8 cellular contexts compared by ENCODE assay signal in the genomic region with DNA sequence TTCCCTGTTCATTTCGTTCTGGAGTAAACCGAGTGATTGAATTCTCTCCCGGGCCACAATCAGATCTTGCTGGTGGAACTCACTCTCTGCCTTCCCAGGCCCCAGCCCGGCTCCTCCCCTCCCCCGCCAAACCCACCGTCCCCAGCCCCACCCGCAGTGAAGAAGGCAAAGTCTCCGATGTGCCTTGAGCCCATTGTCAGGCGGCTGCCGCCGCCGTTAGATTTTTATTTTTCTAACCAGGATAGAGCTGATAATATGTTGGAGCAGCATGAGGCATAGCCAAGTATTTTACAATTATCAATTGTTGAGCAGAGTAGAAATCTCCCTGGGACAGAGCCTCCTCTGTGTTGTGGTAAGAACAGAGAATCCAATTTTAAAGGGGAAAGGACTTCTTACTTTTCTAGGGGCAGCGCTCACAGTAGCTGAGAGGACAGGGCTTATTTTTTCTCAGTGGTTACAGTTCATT. TPM values are rescaled to one million over a fixed set of nuclear protein-coding genes. Genes with fewer than 3 reads are reported as not detected.
DNase-seq lines count a peak whose midpoint lies in the region; ATAC-seq and TF ChIP-seq lines count a peak whose summit lies in the region.

No MANE protein-coding gene starts in this region.

- H3K27me3 Mint-ChIP-seq in CD4-positive, alpha-beta T cell = peaks cover 4% of the 10 kb centered on the region
- H3K27me3 Mint-ChIP-seq in activated naive CD4-positive, alpha-beta T cell treated with anti-CD3 and anti-CD28 coated beads, Interleukin-2, amount 50 U/mL, for 24 hours = no peaks in the 10 kb centered on the region

- TF ChIP-seq CTCF in CD4-positive, alpha-beta T cell (IDR thresholded peaks at IDR 0.05) = no peak
- TF ChIP-seq CTCF in gastrocnemius medialis (IDR thresholded peaks at IDR 0.05 in 4 of 5, conservative IDR thresholded peaks at IDR 0.05 in 1 of 5) (no peak), lower leg skin (IDR thresholded peaks at IDR 0.05) (no peak)

- CTCF ChIA-PET in CD4-positive, alpha-beta T cell (lab: Charles Lee) = interaction anchor here (2.1 kb wide), 1 partner anchor 12 kb away, joined by 6 read pairs; no protein-coding TSS in a partner anchor

- peak overlapping the region; percentile 42 to 64 (median 50) for H3K4me3 ChIP-seq in gastrocnemius medialis
- H3K4me3 ChIP-seq in lower leg skin (ENCODE audit: low read depth, poor library complexity, severe bottlenecking) = no peak overlapping the region

- no peak for TF ChIP-seq POLR2A in gastrocnemius medialis (IDR thresholded peaks at IDR 0.05)
- no peak for TF ChIP-seq POLR2A in lower leg skin (IDR thresholded peaks at IDR 0.05)

- H3K27me3 ChIP-seq in CD4-positive, alpha-beta T cell (ENCODE audit: control insufficient read depth, insufficient read depth, low read length) = no peaks in the 10 kb centered on the region
- peaks cover 37 to 44% (median 44%) of the 10 kb centered on the region in 3 donors for H3K27me3 ChIP-seq in gastrocnemius medialis

- no peak overlapping the region for H3K27ac ChIP-seq in CD4-positive, alpha-beta T cell (ENCODE audit: low read depth, low read length)
- no peak overlapping the region for H3K27ac ChIP-seq in gastrocnemius medialis

- no peak for DNase-seq in CD4-positive, alpha-beta T cell
- DNase-seq in HuH-7 (ENCODE audit: low spot score) (peak; percentile 56), hippocampal formation (lab: John Stamatoyannopoulos, UW) (peak; percentile 58 to 76), gastrocnemius medialis (no peak), lower leg skin (ENCODE audit: low spot score in 2 of 2) (no peak)

- intact Hi-C loops in CD4-positive, alpha-beta T cell (cut with DNase I, micrococcal nuclease) = loop anchor here in 1 of 2 experiments (5.0 kb wide), 1 partner anchor 36 kb away; no protein-coding TSS in a partner anchor
- intact Hi-C loops in gastrocnemius medialis (cut with DNase I; ENCODE audit: low total_unique reads) = no loop called here
- intact Hi-C loops in lower leg skin (cut with DNase I; ENCODE audit: low total_unique reads) = no loop called here

- peaks cover 22% of the 10 kb centered on the region for H3K4me1 Mint-ChIP-seq in CD4-positive, alpha-beta T cell (ENCODE audit: low read depth)
- H3K4me1 Mint-ChIP-seq in activated naive CD4-positive, alpha-beta T cell treated with anti-CD3 and anti-CD28 coated beads, Interleukin-2, amount 50 U/mL, for 24 hours = peaks cover 40% of the 10 kb centered on the region

- in situ Hi-C loops in gastrocnemius medialis (cut with MboI; ENCODE audit: low sequenced_read_pairs in 4 of 4) = no loop called here

- H3K36me3 ChIP-seq in gastrocnemius medialis = no peaks in the 10 kb centered on the region

- H3K27ac Mint-ChIP-seq in CD4-positive, alpha-beta T cell = no peak overlapping the region
- peak overlapping the region; percentile 91 for H3K27ac Mint-ChIP-seq in activated naive CD4-positive, alpha-beta T cell treated with anti-CD3 and anti-CD28 coated beads, Interleukin-2, amount 50 U/mL, for 24 hours

- POLR2A ChIA-PET in CD4-positive, alpha-beta T cell (lab: Charles Lee) = interaction anchor here (0.6 to 2.3 kb wide), 4 partner anchors 62 to 1903 kb away, joined by 3 to 10 read pairs (median 5); a partner anchor contains a TSS

- H3K9me3 ChIP-seq in CD4-positive, alpha-beta T cell (ENCODE audit: control insufficient read depth, low read length) = no peaks in the 10 kb centered on the region
- H3K9me3 ChIP-seq in gastrocnemius medialis = no peaks in the 10 kb centered on the region

- peaks cover 7% of the 10 kb centered on the region for H3K36me3 Mint-ChIP-seq in CD4-positive, alpha-beta T cell (ENCODE audit: low read depth)
- H3K36me3 Mint-ChIP-seq in activated naive CD4-positive, alpha-beta T cell treated with anti-CD3 and anti-CD28 coated beads, Interleukin-2, amount 50 U/mL, for 24 hours = peaks cover 16% of the 10 kb centered on the region

- no peak for ATAC-seq in CD4-positive, alpha-beta T cell (ENCODE audit: poor library complexity)
- ATAC-seq in gastrocnemius medialis (no peak), GM21423 (IDR thresholded peaks at IDR 0.05; ENCODE audit: unreplicated experiment) (no peak), GM21723 (IDR thresholded peaks at IDR 0.05; ENCODE audit: unreplicated experiment) (no peak)

- no peaks in the 10 kb centered on the region for H3K9me3 Mint-ChIP-seq in CD4-positive, alpha-beta T cell
- H3K9me3 Mint-ChIP-seq in activated naive CD4-positive, alpha-beta T cell treated with anti-CD3 and anti-CD28 coated beads, Interleukin-2, amount 50 U/mL, for 24 hours = no peaks in the 10 kb centered on the region

- H3K4me3 Mint-ChIP-seq in CD4-positive, alpha-beta T cell = peak overlapping the region; percentile 95
- peak overlapping the region; percentile 93 for H3K4me3 Mint-ChIP-seq in activated naive CD4-positive, alpha-beta T cell treated with anti-CD3 and anti-CD28 coated beads, Interleukin-2, amount 50 U/mL, for 24 hours

- 5 to 8% methylated on average over 13 of the region's 13 CpGs for WGBS in lower leg skin, 2 donors

- peaks cover 12 to 14% of the 10 kb centered on the region in 2 donors for H3K4me1 ChIP-seq in gastrocnemius medialis

RNA-seq across cellular contexts. Expression of a gene that starts 1.2 kb away (rescaled TPM):
- under 1 TPM; 0.30 to 0.61 TPM for total RNA-seq in CD4-positive, alpha-beta T cell
- under 1 TPM in 2 of 4 donors, not detected in 2; 0.33 to 0.52 TPM for total RNA-seq in gastrocnemius medialis
- 100 to 1,000 TPM in 1 of 4 donors, 10 to 100 TPM in 3; 50.2 to 106 (median 75.3) TPM for total RNA-seq in lower leg skin

Comparison
In these comparisons a context has a peak if more than half of its experiments do, and no peak if none do; other contexts are left out.
1. DNase-seq: peak in HuH-7 (single experiment) and hippocampal formation (2 of 2); none in CD4-positive, alpha-beta T cell (0 of 10), gastrocnemius medialis (0 of 2) and lower leg skin (0 of 2).
2. RNA of a gene that starts 1.2 kb away (total RNA-seq): 50.2 to 106 TPM in lower leg skin; 0.30 to 0.61 TPM in CD4-positive, alpha-beta T cell and 0.33 to 0.52 TPM in gastrocnemius medialis; every median in the first group is over 10 times any median in the second.